Comparison of ENCODE assay signal across 1 cellular context in genomic region chr2:218897394-218898108, GRCh38.
TF ChIP-seq lines count a peak whose summit lies in the region.

No MANE protein-coding gene starts in this region.

TF ChIP-seq in IMR-90, 13 proteins besides CTCF, POLR2A, EP300 and RAD21 (continued from another document):
- no peak for TF ChIP-seq ELK1 (IDR thresholded peaks at IDR 0.05; ENCODE audit: borderline replicate concordance, low read depth, low read length)
- TF ChIP-seq RCOR1 (IDR thresholded peaks at IDR 0.05; ENCODE audit: insufficient replicate concordance, low read length): no peak
- no peak for TF ChIP-seq MAZ (IDR thresholded peaks at IDR 0.05; ENCODE audit: borderline replicate concordance, low read depth, low read length)
- TF ChIP-seq FOS (IDR thresholded peaks at IDR 0.05; ENCODE audit: low read depth, low read length): no peak
- no peak for TF ChIP-seq RFX5 (IDR thresholded peaks at IDR 0.05; ENCODE audit: low read depth, low read length)
- no peak for TF ChIP-seq CHD1 (IDR thresholded peaks at IDR 0.05; ENCODE audit: low read depth, low read length)
- TF ChIP-seq MAFK (IDR thresholded peaks at IDR 0.05; ENCODE audit: low read depth, low read length): no peak
- TF ChIP-seq BHLHE40 (IDR thresholded peaks at IDR 0.05; ENCODE audit: low read depth, low read length): no peak
- no peak for TF ChIP-seq SMC3 (IDR thresholded peaks at IDR 0.05; ENCODE audit: low read depth, low read length)
